Comparison of ENCODE assay signal across 13 cellular contexts in genomic region chr12:70267550-70267949, GRCh38. TPM values are rescaled to one million over a fixed set of nuclear protein-coding genes. Genes with fewer than 3 reads are reported as not detected.
DNase-seq lines count a peak whose midpoint lies in the region; ATAC-seq, FAIRE-seq and TF ChIP-seq lines count a peak whose summit lies in the region.
"Had no signal": no experiment of that assay in that cellular context is flagged by ENCODE, and none has a peak within 500 bp of the region (broad histone marks: within the 10 kb centered on the region; RNA-seq: fewer than 3 reads in every experiment).

No MANE protein-coding gene starts in this region.

- H3K9ac ChIP-seq in SK-N-SH = no peak overlapping the region

- H3K4me1 ChIP-seq in SK-N-SH (ENCODE audit: control insufficient read depth in 1 of 2, insufficient read depth in 2 of 2, low read depth in 1 of 2, low read length in 1 of 2) = peaks cover 10 to 11% of the 10 kb centered on the region in 2 experiments; a peak in 2 of 4 replicates

- TF ChIP-seq EP300 in SK-N-SH (IDR thresholded peaks at IDR 0.05; ENCODE audit: borderline replicate concordance in 1 of 2, low read depth in 1 of 2, low read length in 1 of 2) = no peak

- DNase-seq in AG10803 (ENCODE audit: low read depth) = peak; percentile 23
- DNase-seq in GM19239 (ENCODE audit: insufficient read length, low spot score) = no peak
- no peak for DNase-seq in SK-N-SH
- peak; percentile 66 for DNase-seq in fibroblast of mammary gland (ENCODE audit: low read depth)
- DNase-seq in dedifferentiated amniotic fluid mesenchymal stem cell (ENCODE audit: extremely low spot score) = no peak
- DNase-seq in 8988T = no peak
- DNase-seq: activated CD8-positive, alpha-beta memory T cell treated with anti-CD3 and anti-CD28 coated beads, Interleukin-2, amount 10 ng/mL, durations not matched to agents 7 days and 5 days; brain microvascular endothelial cell; erythroblast; MM.1S had no signal

- 100% methylated on average over 1 of the region's 1 CpG for WGBS in SK-N-SH (ENCODE audit: low lambda C conversion rate)

- no peak for ATAC-seq in GM21786 (IDR thresholded peaks at IDR 0.05; ENCODE audit: unreplicated experiment)
- no peak for ATAC-seq in HG02885 (IDR thresholded peaks at IDR 0.05; ENCODE audit: poor library complexity, unreplicated experiment)
- ATAC-seq: activated CD8-positive, alpha-beta memory T cell treated with anti-CD3 and anti-CD28 coated beads, Interleukin-2, amount 10 ng/mL, durations not matched to agents 7 days and 5 days had no signal

- H3K36me3 ChIP-seq in SK-N-SH (replicated peaks in 1 of 2; ENCODE audit: control insufficient read depth in 1 of 2, insufficient read depth in 2 of 2, low read length in 1 of 2) = peaks cover 2 to 11% of the 10 kb centered on the region in 2 experiments
- H3K36me3 ChIP-seq: brain microvascular endothelial cell had no signal

- no peak overlapping the region for H3K27ac ChIP-seq in SK-N-SH (ENCODE audit: low read depth in 2 of 2, low read length in 1 of 2)
- H3K27ac ChIP-seq: brain microvascular endothelial cell had no signal

- no peak overlapping the region for H3K4me2 ChIP-seq in SK-N-SH

- no peaks in the 10 kb centered on the region for H3K9me3 ChIP-seq in SK-N-SH

- no peaks in the 10 kb centered on the region for H3F3A ChIP-seq in SK-N-SH (replicated peaks; ENCODE audit: insufficient read depth)

- H3K27me3 ChIP-seq in SK-N-SH (ENCODE audit: insufficient read depth) = no peaks in the 10 kb centered on the region
- H3K27me3 ChIP-seq: brain microvascular endothelial cell had no signal

- TF ChIP-seq CTCF in AG10803 (conservative IDR thresholded peaks at IDR 0.05; ENCODE audit: low read length) (no peak), SK-N-SH (IDR thresholded peaks at IDR 0.05) (no peak), fibroblast of mammary gland (conservative IDR thresholded peaks at IDR 0.05; ENCODE audit: control insufficient read depth, insufficient read depth, low read depth, low read length) (no peak)

- no peak for TF ChIP-seq RAD21 in SK-N-SH (IDR thresholded peaks at IDR 0.05; ENCODE audit: low read length)

- POLR2A ChIA-PET in SK-N-SH (lab: Yijun Ruan, JAX) = no interaction called here

- CTCF ChIA-PET in SK-N-SH (lab: Yijun Ruan, JAX) = no interaction called here

- peaks cover 100% of the 10 kb centered on the region for H3K79me2 ChIP-seq in SK-N-SH (ENCODE audit: insufficient read depth)

- no peaks in the 10 kb centered on the region for H3K9me2 ChIP-seq in SK-N-SH

- peak; percentile 65 for FAIRE-seq in GM19239 (lab: Jason Lieb, UNC)
- FAIRE-seq: keratinocyte had no signal

- H3K4me3 ChIP-seq in AG10803 (ENCODE audit: low read length) (no peak overlapping the region), SK-N-SH (ENCODE audit: low read depth in 2 of 2, low read length in 1 of 2) (no peak overlapping the region), fibroblast of mammary gland (ENCODE audit: control insufficient read depth, low read depth, low read length) (no peak overlapping the region)

- H2AFZ ChIP-seq in SK-N-SH (ENCODE audit: low read depth) = no peak overlapping the region

- H4K20me1 ChIP-seq in SK-N-SH (ENCODE audit: insufficient read depth) = peaks cover 91% of the 10 kb centered on the region

TF ChIP-seq in SK-N-SH, 30 proteins besides CTCF, POLR2A, EP300 and RAD21:
- TF ChIP-seq USF1 (IDR thresholded peaks at IDR 0.05; ENCODE audit: borderline replicate concordance, low read depth) (no peak), YY1 (IDR thresholded peaks at IDR 0.05; ENCODE audit: low read depth) (no peak), SMC3 (IDR thresholded peaks at IDR 0.05; ENCODE audit: low read depth, low read length) (no peak), JUND (IDR thresholded peaks at IDR 0.05) (no peak), NFIC (IDR thresholded peaks at IDR 0.05; ENCODE audit: borderline replicate concordance) (peak; percentile 27; the same call in 1 of the 2 replicates), TCF12 (IDR thresholded peaks at IDR 0.05) (0 out of 2 replicates have a peak, but pooled peaks have one; percentile 15), RCOR1 (IDR thresholded peaks at IDR 0.05; ENCODE audit: low read length) (no peak), USF2 (IDR thresholded peaks at IDR 0.05; ENCODE audit: borderline replicate concordance, low read depth, low read length) (no peak), TAF1 (IDR thresholded peaks at IDR 0.05; ENCODE audit: borderline replicate concordance, low read depth, low read length) (no peak), ZBTB33 (IDR thresholded peaks at IDR 0.05; ENCODE audit: borderline replicate concordance, low read depth) (no peak)

RNA-seq across cellular contexts. Expression of gene CNOT2, which starts 24.3 kb away (rescaled TPM):
- polyA plus RNA-seq in SK-N-SH (2012; rRNA removed) = 45.3 and 51.5 TPM in 2 replicates
- 53.9 and 56.0 TPM in 2 replicates for polyA plus RNA-seq in SK-N-SH (2012; cell fraction: cytosol; rRNA removed)
- polyA plus RNA-seq in SK-N-SH (2012; cell fraction: nucleus; rRNA removed) = 30.0 and 64.4 TPM in 2 replicates

Comparison
In these comparisons a context has a peak if more than half of its experiments do, and no peak if none do; other contexts are left out.
1. DNase-seq: peak in AG10803 (single experiment) and fibroblast of mammary gland (single experiment); none in GM19239 (single experiment), SK-N-SH (single experiment), dedifferentiated amniotic fluid mesenchymal stem cell (single experiment) and 8988T (single experiment).